In genomic region chr22:40855960-40856512, GRCh38 we compare ENCODE assay signal across 8 cellular contexts. TPM values are rescaled to one million over a fixed set of nuclear protein-coding genes. Genes with fewer than 3 reads are reported as not detected.
DNase-seq lines count a peak whose midpoint lies in the region; ATAC-seq and TF ChIP-seq lines count a peak whose summit lies in the region.

No MANE protein-coding gene starts in this region.

- H2AFZ ChIP-seq in GM23248 (peak overlapping the region; percentile 92), Loucy (ENCODE audit: low read length) (peak overlapping the region; percentile 93)

- H3K9me3 ChIP-seq in GM23248 (ENCODE audit: low read depth) (no peaks in the 10 kb centered on the region), Loucy (ENCODE audit: insufficient read depth, low read depth, low read length) (no peaks in the 10 kb centered on the region)

- in situ Hi-C loops in GM23248 (cut with MboI) = no loop called here

- H3K4me1 Mint-ChIP-seq in activated CD8-positive, alpha-beta memory T cell treated with anti-CD3 and anti-CD28 coated beads, Interleukin-2, amount 10 ng/mL, durations not matched to agents 7 days and 5 days = peaks cover 49% of the 10 kb centered on the region
- H3K4me1 Mint-ChIP-seq in activated CD4-positive, alpha-beta memory T cell treated with anti-CD3 and anti-CD28 coated beads, Interleukin-2, amount 10 ng/mL, durations not matched to agents 7 days and 5 days = peaks cover 53% of the 10 kb centered on the region
- peaks cover 68% of the 10 kb centered on the region for H3K4me1 Mint-ChIP-seq in nephron progenitor cell

- H3K9ac ChIP-seq in GM23248 (peak overlapping the region; percentile 100), Loucy (ENCODE audit: low read depth, low read length, poor library complexity, severe bottlenecking) (peak overlapping the region; percentile 95)

- H4K20me1 ChIP-seq in GM23248 (ENCODE audit: insufficient read depth) (peaks cover 6% of the 10 kb centered on the region; the same call in 1 of the 2 replicates), Loucy (ENCODE audit: insufficient read depth, low read length, poor library complexity, severe bottlenecking) (peaks cover 55% of the 10 kb centered on the region)

- TF ChIP-seq CTCF in Loucy (conservative IDR thresholded peaks at IDR 0.05; ENCODE audit: low read length) (no peak), foreskin fibroblast (IDR thresholded peaks at IDR 0.05; ENCODE audit: low read depth, low read length) (no peak), nephron progenitor cell (IDR thresholded peaks at IDR 0.05) (no peak)

- WGBS in GM23248 (ENCODE audit: low coverage in 1 of 2, low lambda C conversion rate in 2 of 2, missing lambda C conversion rate in 2 of 2), 2 experiments = 1 to 2% methylated on average over 24 to 29 of the region's 29 CpGs

- no peaks in the 10 kb centered on the region for H3K9me3 Mint-ChIP-seq in activated CD8-positive, alpha-beta memory T cell treated with anti-CD3 and anti-CD28 coated beads, Interleukin-2, amount 10 ng/mL, durations not matched to agents 7 days and 5 days (ENCODE audit: low read depth)
- no peaks in the 10 kb centered on the region for H3K9me3 Mint-ChIP-seq in activated CD4-positive, alpha-beta memory T cell treated with anti-CD3 and anti-CD28 coated beads, Interleukin-2, amount 10 ng/mL, durations not matched to agents 7 days and 5 days
- H3K9me3 Mint-ChIP-seq in nephron progenitor cell = no peaks in the 10 kb centered on the region

- POLR2A ChIA-PET in activated CD4-positive, alpha-beta memory T cell treated with anti-CD3 and anti-CD28 coated beads, Interleukin-2, amount 10 ng/mL, durations not matched to agents 7 days and 5 days (lab: Charles Lee) = interaction anchor here (0.7 to 4.3 kb wide), 10 partner anchors 11 to 430 kb away, joined by 3 to 31 read pairs (median 8); partner anchors contain the start of genes EP300, RANGAP1, RBX1 and SLC25A17

- peak; percentile 60 for DNase-seq in activated CD8-positive, alpha-beta memory T cell treated with anti-CD3 and anti-CD28 coated beads, Interleukin-2, amount 10 ng/mL, durations not matched to agents 7 days and 5 days
- no peak for DNase-seq in activated CD8-positive, alpha-beta memory T cell treated with anti-CD3 and anti-CD28 coated beads for 24 hours
- DNase-seq in GM23248 (peak; percentile 69), foreskin fibroblast (peak in 1 of 2 donors; percentile 38), nephron progenitor cell (peak; percentile 65), NCI-H526 treated with DMSO at 0.1 percent for 48 hours (lab: John Stamatoyannopoulos, UW) (no peak)
- peak; percentile 50 for DNase-seq in activated CD4-positive, alpha-beta memory T cell treated with anti-CD3 and anti-CD28 coated beads, Interleukin-2, amount 10 ng/mL, durations not matched to agents 7 days and 5 days

- no peaks in the 10 kb centered on the region for H3K27me3 ChIP-seq in GM23248 (replicated peaks; ENCODE audit: insufficient read depth)
- no peaks in the 10 kb centered on the region for H3K27me3 ChIP-seq in Loucy (ENCODE audit: insufficient read depth, low read length, poor library complexity, severe bottlenecking)

- peak overlapping the region; percentile 99 for H3K27ac ChIP-seq in GM23248

- peaks cover 9% of the 10 kb centered on the region for H3K36me3 Mint-ChIP-seq in activated CD8-positive, alpha-beta memory T cell treated with anti-CD3 and anti-CD28 coated beads, Interleukin-2, amount 10 ng/mL, durations not matched to agents 7 days and 5 days
- H3K36me3 Mint-ChIP-seq in activated CD4-positive, alpha-beta memory T cell treated with anti-CD3 and anti-CD28 coated beads, Interleukin-2, amount 10 ng/mL, durations not matched to agents 7 days and 5 days (ENCODE audit: low read depth) = peaks cover 8% of the 10 kb centered on the region
- H3K36me3 Mint-ChIP-seq in nephron progenitor cell (ENCODE audit: low read depth) = peaks cover 17% of the 10 kb centered on the region

- CTCF ChIA-PET in activated CD8-positive, alpha-beta memory T cell treated with anti-CD3 and anti-CD28 coated beads, Interleukin-2, amount 10 ng/mL, durations not matched to agents 7 days and 5 days (lab: Charles Lee) = interaction anchor here (0.6 to 3.6 kb wide), 10 partner anchors 12 to 397 kb away, joined by 3 to 14 read pairs (median 4); no protein-coding TSS in a partner anchor
- CTCF ChIA-PET in activated CD4-positive, alpha-beta memory T cell treated with anti-CD3 and anti-CD28 coated beads, Interleukin-2, amount 10 ng/mL, durations not matched to agents 7 days and 5 days (lab: Charles Lee) = interaction anchor here (0.6 to 3.5 kb wide), 8 partner anchors 11 to 508 kb away, joined by 3 to 20 read pairs (median 7); no protein-coding TSS in a partner anchor

- H3K4me3 Mint-ChIP-seq in activated CD8-positive, alpha-beta memory T cell treated with anti-CD3 and anti-CD28 coated beads, Interleukin-2, amount 10 ng/mL, durations not matched to agents 7 days and 5 days = peak overlapping the region; percentile 93
- peak overlapping the region; percentile 95 for H3K4me3 Mint-ChIP-seq in activated CD4-positive, alpha-beta memory T cell treated with anti-CD3 and anti-CD28 coated beads, Interleukin-2, amount 10 ng/mL, durations not matched to agents 7 days and 5 days
- H3K4me3 Mint-ChIP-seq in nephron progenitor cell = peak overlapping the region; percentile 98

- H3K4me1 ChIP-seq in GM23248 (ENCODE audit: insufficient read depth) = peaks cover 46% of the 10 kb centered on the region
- H3K4me1 ChIP-seq in Loucy (ENCODE audit: insufficient read depth, low read length, poor library complexity, severe bottlenecking) = peaks cover 58% of the 10 kb centered on the region

- H3K4me3 ChIP-seq in GM23248 = peak overlapping the region; percentile 100
- H3K4me3 ChIP-seq in Loucy (ENCODE audit: low read length, poor library complexity, severe bottlenecking) = peak overlapping the region; percentile 99
- peak overlapping the region; percentile 87 to 97 for H3K4me3 ChIP-seq in foreskin fibroblast (ENCODE audit: low read depth in 1 of 2, low read length in 2 of 2)

- H3K4me2 ChIP-seq in GM23248 (ENCODE audit: unreplicated experiment) (peak overlapping the region; percentile 86), Loucy (ENCODE audit: low read depth, low read length, poor library complexity, severe bottlenecking) (peak overlapping the region; percentile 92)

- H3K79me2 ChIP-seq in GM23248 (ENCODE audit: insufficient read depth) (peaks cover 95% of the 10 kb centered on the region), Loucy (ENCODE audit: insufficient read depth, low read length) (peaks cover 88% of the 10 kb centered on the region)

- peak overlapping the region; percentile 100 for H3K27ac Mint-ChIP-seq in activated CD8-positive, alpha-beta memory T cell treated with anti-CD3 and anti-CD28 coated beads, Interleukin-2, amount 10 ng/mL, durations not matched to agents 7 days and 5 days
- peak overlapping the region; percentile 99 for H3K27ac Mint-ChIP-seq in activated CD4-positive, alpha-beta memory T cell treated with anti-CD3 and anti-CD28 coated beads, Interleukin-2, amount 10 ng/mL, durations not matched to agents 7 days and 5 days
- peak overlapping the region; percentile 100 for H3K27ac Mint-ChIP-seq in nephron progenitor cell

- H3K36me3 ChIP-seq in GM23248 (ENCODE audit: low read depth) (no peaks in the 10 kb centered on the region), Loucy (ENCODE audit: insufficient read depth, low read length) (no peaks in the 10 kb centered on the region)

- H3F3A ChIP-seq in GM23248 (ENCODE audit: insufficient read depth) (peaks cover 26% of the 10 kb centered on the region; the same call in 1 of the 2 replicates), Loucy (ENCODE audit: low read depth) (0 out of 2 replicates have a peak, but pooled peaks cover 2% of the 10 kb centered on the region)

- peak; percentile 25 for ATAC-seq in activated CD8-positive, alpha-beta memory T cell treated with anti-CD3 and anti-CD28 coated beads, Interleukin-2, amount 10 ng/mL, durations not matched to agents 7 days and 5 days

- H3K9me2 ChIP-seq in GM23248 (ENCODE audit: insufficient read depth) (no peaks in the 10 kb centered on the region), Loucy (replicated peaks; ENCODE audit: low read depth, low read length) (no peaks in the 10 kb centered on the region)

- H3K27me3 Mint-ChIP-seq in activated CD8-positive, alpha-beta memory T cell treated with anti-CD3 and anti-CD28 coated beads, Interleukin-2, amount 10 ng/mL, durations not matched to agents 7 days and 5 days = no peaks in the 10 kb centered on the region
- no peaks in the 10 kb centered on the region for H3K27me3 Mint-ChIP-seq in activated CD4-positive, alpha-beta memory T cell treated with anti-CD3 and anti-CD28 coated beads, Interleukin-2, amount 10 ng/mL, durations not matched to agents 7 days and 5 days
- H3K27me3 Mint-ChIP-seq in nephron progenitor cell (ENCODE audit: low read depth, poor library complexity) = peaks cover 10% of the 10 kb centered on the region

RNA-seq across cellular contexts. Expression of gene ST13, which starts 0.4 kb away (rescaled TPM):
- 100 to 1,000 TPM; 120 to 150 TPM for total RNA-seq in activated CD8-positive, alpha-beta memory T cell treated with anti-CD3 and anti-CD28 coated beads, Interleukin-2, amount 10 ng/mL, durations not matched to agents 7 days and 5 days
- 117 and 141 TPM in 2 replicates for total RNA-seq in GM23248 (2014; rRNA removed; shearing (Covaris generic))
- 161 and 174 TPM in 2 replicates for polyA plus RNA-seq in GM23248 (2016; fragmentation: Nextera tagmentation; extraction: Ambion mirVana)
- total RNA-seq in activated CD4-positive, alpha-beta memory T cell treated with anti-CD3 and anti-CD28 coated beads, Interleukin-2, amount 10 ng/mL, durations not matched to agents 7 days and 5 days = 100 to 1,000 TPM; 138 to 142 TPM

RNA-seq across cellular contexts. Expression of gene XPNPEP3, which starts 0.9 kb away (rescaled TPM):
- total RNA-seq in activated CD8-positive, alpha-beta memory T cell treated with anti-CD3 and anti-CD28 coated beads, Interleukin-2, amount 10 ng/mL, durations not matched to agents 7 days and 5 days = 10 to 100 TPM; 11.2 to 12.5 TPM
- 11.3 and 13.8 TPM in 2 replicates for total RNA-seq in GM23248 (2014; rRNA removed; shearing (Covaris generic))
- 5.6 and 6.4 TPM in 2 replicates for polyA plus RNA-seq in GM23248 (2016; fragmentation: Nextera tagmentation; extraction: Ambion mirVana)
- total RNA-seq in activated CD4-positive, alpha-beta memory T cell treated with anti-CD3 and anti-CD28 coated beads, Interleukin-2, amount 10 ng/mL, durations not matched to agents 7 days and 5 days = 10 to 100 TPM; 11.3 to 13.2 TPM

RNA-seq across cellular contexts. Expression of gene DNAJB7, which starts 5.9 kb away (rescaled TPM):
- not detected for total RNA-seq in activated CD8-positive, alpha-beta memory T cell treated with anti-CD3 and anti-CD28 coated beads, Interleukin-2, amount 10 ng/mL, durations not matched to agents 7 days and 5 days
- not detected in 2 replicates for total RNA-seq in GM23248 (2014; rRNA removed; shearing (Covaris generic))
- 0.16 and 0.23 TPM in 2 replicates for polyA plus RNA-seq in GM23248 (2016; fragmentation: Nextera tagmentation; extraction: Ambion mirVana)
- total RNA-seq in activated CD4-positive, alpha-beta memory T cell treated with anti-CD3 and anti-CD28 coated beads, Interleukin-2, amount 10 ng/mL, durations not matched to agents 7 days and 5 days = not detected

RNA-seq across cellular contexts. Expression of gene SLC25A17, which starts 36.9 kb away (rescaled TPM):
- 10 to 100 TPM; 19.0 to 24.5 TPM for total RNA-seq in activated CD8-positive, alpha-beta memory T cell treated with anti-CD3 and anti-CD28 coated beads, Interleukin-2, amount 10 ng/mL, durations not matched to agents 7 days and 5 days
- total RNA-seq in GM23248 (2014; rRNA removed; shearing (Covaris generic)) = 19.6 and 28.1 TPM in 2 replicates
- 27.6 and 28.6 TPM in 2 replicates for polyA plus RNA-seq in GM23248 (2016; fragmentation: Nextera tagmentation; extraction: Ambion mirVana)
- 10 to 100 TPM; 17.1 to 17.5 TPM for total RNA-seq in activated CD4-positive, alpha-beta memory T cell treated with anti-CD3 and anti-CD28 coated beads, Interleukin-2, amount 10 ng/mL, durations not matched to agents 7 days and 5 days

Comparison
In these comparisons a context has a peak if more than half of its experiments do, and no peak if none do; other contexts are left out.
1. DNase-seq: peak in activated CD8-positive, alpha-beta memory T cell treated with anti-CD3 and anti-CD28 coated beads, Interleukin-2, amount 10 ng/mL, durations not matched to agents 7 days and 5 days (single experiment), GM23248 (single experiment), activated CD4-positive, alpha-beta memory T cell treated with anti-CD3 and anti-CD28 coated beads, Interleukin-2, amount 10 ng/mL, durations not matched to agents 7 days and 5 days (single experiment) and nephron progenitor cell (single experiment); none in activated CD8-positive, alpha-beta memory T cell treated with anti-CD3 and anti-CD28 coated beads for 24 hours (single experiment) and NCI-H526 treated with DMSO at 0.1 percent for 48 hours (single experiment).
2. Peak in every context shown above with its lines, with median percentiles within 50 percentile points of each other: H3K27ac Mint-ChIP-seq, H3K4me3 Mint-ChIP-seq and H3K4me3 ChIP-seq.